27 cellular contexts compared by ENCODE assay signal in the genomic region with DNA sequence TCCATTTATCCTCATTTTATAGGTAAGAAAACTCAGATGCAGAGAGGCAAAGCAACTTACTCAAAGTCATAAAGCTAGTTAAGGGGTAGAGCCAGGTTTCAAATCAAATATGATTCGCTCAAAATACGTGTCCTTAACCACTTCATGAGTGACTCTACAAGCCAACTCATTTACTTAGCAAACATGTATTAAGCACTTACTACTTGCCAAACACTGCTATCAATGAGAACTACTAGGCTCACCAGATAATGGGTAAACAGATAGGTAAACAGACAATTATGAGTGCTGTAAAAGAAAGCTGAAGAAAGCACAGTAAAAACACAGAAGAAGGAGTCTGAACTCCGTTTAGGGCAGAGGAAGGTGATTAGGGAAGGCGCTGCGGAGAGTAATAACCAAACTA.
DNase-seq lines count a peak whose midpoint lies in the region; ATAC-seq and TF ChIP-seq lines count a peak whose summit lies in the region.
"Had no signal": no experiment of that assay in that cellular context is flagged by ENCODE, and none has a peak within 500 bp of the region (broad histone marks: within the 10 kb centered on the region; RNA-seq: fewer than 3 reads in every experiment).

No MANE protein-coding gene starts in this region.

- peak overlapping the region; percentile 93 for H3K27ac Mint-ChIP-seq in MCF 10A (ENCODE audit: low read depth, unreplicated experiment)
- H3K27ac Mint-ChIP-seq: activated CD4-positive, alpha-beta memory T cell treated with anti-CD3 and anti-CD28 coated beads for 36 hours; activated naive CD4-positive, alpha-beta T cell treated with anti-CD3 and anti-CD28 coated beads, Interleukin-2, amount 50 U/mL, for 24 hours; activated T-helper 17 cell treated with anti-CD3 and anti-CD28 coated beads, Interleukin-2, amount 50 U/mL, for 72 hours; CD8-positive, alpha-beta T cell; natural killer cell; T-helper 17 cell; type B pancreatic cell had no signal

- H3K4me3 Mint-ChIP-seq in MCF 10A (ENCODE audit: unreplicated experiment), result no peak overlapping the region
- H3K4me3 Mint-ChIP-seq: activated CD4-positive, alpha-beta memory T cell treated with anti-CD3 and anti-CD28 coated beads for 36 hours; activated naive CD4-positive, alpha-beta T cell treated with anti-CD3 and anti-CD28 coated beads, Interleukin-2, amount 50 U/mL, for 24 hours; activated T-helper 17 cell treated with anti-CD3 and anti-CD28 coated beads, Interleukin-2, amount 50 U/mL, for 72 hours; CD8-positive, alpha-beta T cell; natural killer cell; T-helper 17 cell; type B pancreatic cell had no signal

- H3K36me3 Mint-ChIP-seq in MCF 10A (ENCODE audit: insufficient read depth, unreplicated experiment), result peaks cover 7% of the 10 kb centered on the region
- H3K36me3 Mint-ChIP-seq: activated CD4-positive, alpha-beta memory T cell treated with anti-CD3 and anti-CD28 coated beads for 36 hours; activated naive CD4-positive, alpha-beta T cell treated with anti-CD3 and anti-CD28 coated beads, Interleukin-2, amount 50 U/mL, for 24 hours; CD8-positive, alpha-beta T cell; natural killer cell; type B pancreatic cell had no signal

- no peak overlapping the region for H2AFZ ChIP-seq in mammary epithelial cell (ENCODE audit: low read depth, low read length)
- H2AFZ ChIP-seq: GM23248 had no signal

- DNase-seq in MCF 10A (ENCODE audit: unreplicated experiment) (no peak), mammary epithelial cell (no peak), NCI-H1105 treated with DMSO at 0.1 percent for 48 hours (lab: John Stamatoyannopoulos, UW) (peak; percentile 58)
- no peak for DNase-seq in activated effector memory CD4-positive, alpha-beta T cell treated with Interleukin-2 at 50 U/mL for 16 hours
- DNase-seq: ACHN; activated CD8-positive, alpha-beta memory T cell treated with anti-CD3 and anti-CD28 coated beads, Interleukin-2, amount 50 U/mL, for 48 hours; amniotic stem cell; BE2C; mucosa of descending colon; natural killer cell; NCI-H2029; NCI-H446 treated with DMSO at 0.1 percent for 48 hours; Right ventricle myocardium superior; T-helper 17 cell had no signal

- dilution Hi-C loops in mammary epithelial cell (cut with HindIII; ENCODE audit: low sequenced_read_pairs), result no loop called here

- H3K9ac ChIP-seq in mammary epithelial cell (ENCODE audit: insufficient read depth, low read length), result no peak overlapping the region
- H3K9ac ChIP-seq: GM23248, KMS-11 had no signal

- H3K27ac ChIP-seq in mammary epithelial cell (ENCODE audit: insufficient read depth, low read depth, low read length) (no peak overlapping the region), angular gyrus (ENCODE audit: low read depth, low read length) (peak overlapping the region; percentile 59), temporal lobe (ENCODE audit: low read depth, low read length) (peak overlapping the region; percentile 65)
- H3K27ac ChIP-seq: gastroesophageal sphincter, GM23248, KMS-11 had no signal

- H3K4me3 ChIP-seq in mammary epithelial cell (replicated peaks in 1 of 3; ENCODE audit: insufficient read depth in 1 of 3, low read depth in 2 of 3, low read length in 3 of 3), result no peak overlapping the region
- H3K4me3 ChIP-seq: gastroesophageal sphincter, GM23248, mucosa of descending colon had no signal

- BruUV-seq in MCF 10A (replicated peaks; lab: Mats Ljungman, UMichigan) (no TSS peak), mammary epithelial cell (replicated peaks; lab: Mats Ljungman, UMichigan) (no TSS peak)

- peaks cover 7% of the 10 kb centered on the region for H3K9me3 Mint-ChIP-seq in MCF 10A (ENCODE audit: unreplicated experiment)
- H3K9me3 Mint-ChIP-seq: activated CD4-positive, alpha-beta memory T cell treated with anti-CD3 and anti-CD28 coated beads for 36 hours; activated naive CD4-positive, alpha-beta T cell treated with anti-CD3 and anti-CD28 coated beads, Interleukin-2, amount 50 U/mL, for 24 hours; activated T-helper 17 cell treated with anti-CD3 and anti-CD28 coated beads, Interleukin-2, amount 50 U/mL, for 72 hours; CD8-positive, alpha-beta T cell; natural killer cell; type B pancreatic cell had no signal

- H3K4me2 ChIP-seq in mammary epithelial cell (ENCODE audit: insufficient read depth, low read depth, low read length), result no peak overlapping the region
- H3K4me2 ChIP-seq: KMS-11 had no signal

- H3K4me1 ChIP-seq in mammary epithelial cell (ENCODE audit: insufficient read depth, low read length), result peaks cover 2% of the 10 kb centered on the region
- H3K4me1 ChIP-seq: BE2C, gastroesophageal sphincter had no signal

- H4K20me1 ChIP-seq in mammary epithelial cell (ENCODE audit: insufficient read depth, low read length), result no peaks in the 10 kb centered on the region

- peaks cover 48% of the 10 kb centered on the region for H3K4me1 Mint-ChIP-seq in MCF 10A (ENCODE audit: insufficient read depth, unreplicated experiment)
- H3K4me1 Mint-ChIP-seq: activated T-helper 17 cell treated with anti-CD3 and anti-CD28 coated beads, Interleukin-2, amount 50 U/mL, for 72 hours; natural killer cell had no signal

- H3K27me3 ChIP-seq in mammary epithelial cell (ENCODE audit: insufficient read depth, low read length), result no peaks in the 10 kb centered on the region
- H3K27me3 ChIP-seq: BE2C, gastroesophageal sphincter had no signal

- CTCF ChIA-PET in MCF 10A (lab: Yijun Ruan, JAX) (interaction anchor here (0.6 to 2.6 kb wide), 2 partner anchors 76 to 107 kb away, joined by 3 to 11 read pairs; no protein-coding TSS in a partner anchor), mammary epithelial cell (lab: Charles Lee; ENCODE audit: low non-redundant PET) (no interaction called here)

- POLR2A ChIA-PET in MCF 10A (lab: Yijun Ruan, JAX), result interaction anchor here (0.6 to 6.9 kb wide), 10 partner anchors 12 to 199 kb away, joined by 3 to 73 read pairs (median 4); partner anchors contain the start of genes CHML, FH and OPN3

- no peaks in the 10 kb centered on the region for H3K36me3 ChIP-seq in mammary epithelial cell (ENCODE audit: insufficient read depth, low read length)
- H3K36me3 ChIP-seq: BE2C, gastroesophageal sphincter had no signal

- no peaks in the 10 kb centered on the region for H3K27me3 Mint-ChIP-seq in MCF 10A (ENCODE audit: insufficient read depth, unreplicated experiment)
- H3K27me3 Mint-ChIP-seq: activated T-helper 17 cell treated with anti-CD3 and anti-CD28 coated beads, Interleukin-2, amount 50 U/mL, for 72 hours had no signal

- 97% methylated on average over 5 of the region's 5 CpGs for WGBS in mammary epithelial cell (ENCODE audit: low coverage, missing lambda C conversion rate)

- no peaks in the 10 kb centered on the region for H3K79me2 ChIP-seq in mammary epithelial cell (ENCODE audit: insufficient read depth, low read length)

- ATAC-seq in HG03521 (IDR thresholded peaks at IDR 0.05; ENCODE audit: unreplicated experiment) (no peak), HG03175 (IDR thresholded peaks at IDR 0.05; ENCODE audit: unreplicated experiment) (no peak)
- ATAC-seq: gastroesophageal sphincter, mucosa of descending colon, natural killer cell, Panc1 had no signal

- no peaks in the 10 kb centered on the region for H3K9me3 ChIP-seq in mammary epithelial cell (replicated peaks; ENCODE audit: insufficient read depth, low read length)
- H3K9me3 ChIP-seq: BE2C, mucosa of descending colon had no signal

- intact Hi-C loops in MCF 10A (cut with micrococcal nuclease) (loop anchor here (2.0 kb wide), 1 partner anchor 77 kb away; the partner anchor contains the start of genes CHML and OPN3), mammary epithelial cell (cut with micrococcal nuclease) (no loop called here)

- no peak for TF ChIP-seq CTCF in MCF 10A (IDR thresholded peaks at IDR 0.05; ENCODE audit: unreplicated experiment)
- no peak for TF ChIP-seq CTCF in mammary epithelial cell (conservative IDR thresholded peaks at IDR 0.05 in 1 of 2, IDR thresholded peaks at IDR 0.05 in 1 of 2; ENCODE audit: extremely low read depth in 1 of 2, insufficient read depth in 1 of 2, low read depth in 1 of 2, low read length in 2 of 2)

- in situ Hi-C loops in mammary epithelial cell (cut with MboI; ENCODE audit: low sequenced_read_pairs in 2 of 2), result no loop called here
